8 cellular contexts compared by ENCODE assay signal in the genomic region with DNA sequence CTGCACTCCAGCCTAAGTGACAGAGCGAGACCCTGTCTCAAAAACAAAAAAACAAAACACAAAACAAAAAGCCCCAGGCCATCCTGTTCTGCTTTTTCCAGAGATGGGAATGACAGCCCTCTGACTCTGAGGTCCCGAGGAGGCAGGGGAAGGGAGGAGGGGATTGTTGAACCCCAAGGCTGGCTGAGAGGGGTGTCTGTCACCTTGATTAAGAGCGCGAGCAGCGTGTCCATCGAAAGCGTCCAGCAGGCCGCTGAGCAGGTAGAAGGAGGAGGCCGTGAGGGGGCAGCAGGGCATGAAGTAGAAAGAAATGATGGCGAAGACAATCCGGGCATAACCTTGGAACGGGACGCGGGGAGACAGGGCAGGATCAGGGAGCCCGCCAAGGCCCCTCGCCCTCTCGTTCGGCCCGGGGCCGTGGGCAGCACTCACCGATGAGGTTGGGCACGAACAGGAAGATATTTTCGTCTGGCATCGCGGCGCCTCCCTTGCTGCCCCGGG. TPM values are rescaled to one million over a fixed set of nuclear protein-coding genes. Genes with fewer than 3 reads are reported as not detected.
DNase-seq lines count a peak whose midpoint lies in the region; ATAC-seq and TF ChIP-seq lines count a peak whose summit lies in the region.

No MANE protein-coding gene starts in this region.

- peak overlapping the region; percentile 87 to 98 (median 93) for H3K4me2 ChIP-seq in BLaER1 treated with 17β-estradiol and CSF1 and Interleukin-3, amounts not matched to agents 10 nM and 100 nM
- H3K4me2 ChIP-seq in GM23248 (ENCODE audit: unreplicated experiment): peak overlapping the region; percentile 85
- peak overlapping the region; percentile 95 for H3K4me2 ChIP-seq in neural progenitor cell

- 1 to 2% methylated on average over 26 to 27 of the region's 27 CpGs for WGBS in GM23248 (ENCODE audit: low coverage in 1 of 2, low lambda C conversion rate in 2 of 2, missing lambda C conversion rate in 2 of 2), 2 experiments

- H3K27me3 ChIP-seq in BLaER1 treated with 17β-estradiol and CSF1 and Interleukin-3, amounts not matched to agents 10 nM and 100 nM: no peaks in the 10 kb centered on the region
- H3K27me3 ChIP-seq in GM23248 (replicated peaks; ENCODE audit: insufficient read depth) (no peaks in the 10 kb centered on the region), neural progenitor cell (no peaks in the 10 kb centered on the region)

- peaks cover 13% of the 10 kb centered on the region for H3F3A ChIP-seq in GM23248 (ENCODE audit: insufficient read depth)
- H3F3A ChIP-seq in neural progenitor cell (ENCODE audit: low read depth): peaks cover 13% of the 10 kb centered on the region

- H3K9me3 Mint-ChIP-seq in neural progenitor cell: no peaks in the 10 kb centered on the region

- H3K36me3 ChIP-seq in BLaER1 treated with 17β-estradiol and CSF1 and Interleukin-3, amounts not matched to agents 10 nM and 100 nM: peaks cover 31 to 41% (median 36%) of the 10 kb centered on the region in 11 experiments
- no peaks in the 10 kb centered on the region for H3K36me3 ChIP-seq in GM23248 (ENCODE audit: low read depth)
- no peaks in the 10 kb centered on the region for H3K36me3 ChIP-seq in neural progenitor cell

- peak overlapping the region; percentile 99 for H3K4me3 Mint-ChIP-seq in neural progenitor cell

- peak; percentile 58 for DNase-seq in GM23248
- DNase-seq in SW480 (ENCODE audit: low spot score): peak; percentile 43
- DNase-seq in fibroblast of the aortic adventitia (ENCODE audit: low read depth): peak; percentile 27
- peak; percentile 63 for DNase-seq in neural progenitor cell (ENCODE audit: low spot score)

- H4K20me1 ChIP-seq in BLaER1 treated with 17β-estradiol and CSF1 and Interleukin-3, amounts not matched to agents 10 nM and 100 nM: peaks cover 0 to 35% (median 10%) of the 10 kb centered on the region in 11 experiments; a peak in 7 of 22 replicates
- H4K20me1 ChIP-seq in GM23248 (ENCODE audit: insufficient read depth): no peaks in the 10 kb centered on the region
- H4K20me1 ChIP-seq in neural progenitor cell (ENCODE audit: low read depth): peaks cover 5% of the 10 kb centered on the region

- TF ChIP-seq CTCF in fibroblast of the aortic adventitia (IDR thresholded peaks at IDR 0.05; ENCODE audit: insufficient read depth, low read length) (peak; percentile 33), neural progenitor cell (IDR thresholded peaks at IDR 0.05) (no peak)

- peaks cover 6% of the 10 kb centered on the region for H3K4me1 Mint-ChIP-seq in neural progenitor cell

- peak overlapping the region; percentile 95 for H3K27ac Mint-ChIP-seq in neural progenitor cell

- H3K9ac ChIP-seq in BLaER1 treated with 17β-estradiol and CSF1 and Interleukin-3, amounts not matched to agents 10 nM and 100 nM: peak overlapping the region; percentile 83 to 98 (median 95)
- H3K9ac ChIP-seq in GM23248: peak overlapping the region; percentile 85
- H3K9ac ChIP-seq in neural progenitor cell: peak overlapping the region; percentile 93

- no peaks in the 10 kb centered on the region for H3K9me2 ChIP-seq in GM23248 (ENCODE audit: insufficient read depth)

- peaks cover 5% of the 10 kb centered on the region for H3K27me3 Mint-ChIP-seq in neural progenitor cell (ENCODE audit: insufficient read depth, low read depth)

- H3K9me3 ChIP-seq in BLaER1 treated with 17β-estradiol and CSF1 and Interleukin-3, amounts not matched to agents 10 nM and 100 nM (replicated peaks in 1 of 11): no peaks in the 10 kb centered on the region
- H3K9me3 ChIP-seq in GM23248 (ENCODE audit: low read depth) (no peaks in the 10 kb centered on the region), neural progenitor cell (ENCODE audit: low read depth) (no peaks in the 10 kb centered on the region)

- H3K4me1 ChIP-seq in BLaER1 treated with 17β-estradiol and CSF1 and Interleukin-3, amounts not matched to agents 10 nM and 100 nM: peaks cover 14 to 26% (median 21%) of the 10 kb centered on the region in 10 experiments
- H3K4me1 ChIP-seq in GM23248 (ENCODE audit: insufficient read depth) (peaks cover 13% of the 10 kb centered on the region), neural progenitor cell (no peaks in the 10 kb centered on the region)

- peak overlapping the region; percentile 82 to 97 (median 90) for H3K4me3 ChIP-seq in BLaER1 treated with 17β-estradiol and CSF1 and Interleukin-3, amounts not matched to agents 10 nM and 100 nM
- H3K4me3 ChIP-seq in GM23248: peak overlapping the region; percentile 80
- peak overlapping the region; percentile 92 for H3K4me3 ChIP-seq in fibroblast of the aortic adventitia (ENCODE audit: low read depth, low read length)
- H3K4me3 ChIP-seq in neural progenitor cell: peak overlapping the region; percentile 94

- peak overlapping the region; percentile 91 to 100 (median 98) for H3K27ac ChIP-seq in BLaER1 treated with 17β-estradiol and CSF1 and Interleukin-3, amounts not matched to agents 10 nM and 100 nM
- H3K27ac ChIP-seq in GM23248 (peak overlapping the region; percentile 91), neural progenitor cell (peak overlapping the region; percentile 100)

- H2AFZ ChIP-seq in GM23248: peak overlapping the region; percentile 77
- H2AFZ ChIP-seq in neural progenitor cell (replicated peaks): peak overlapping the region; percentile 98

- peaks cover 7% of the 10 kb centered on the region for H3K36me3 Mint-ChIP-seq in neural progenitor cell

- in situ Hi-C loops in GM23248 (cut with MboI): no loop called here

- ATAC-seq in GM21526 (IDR thresholded peaks at IDR 0.05; ENCODE audit: low FRiP score, unreplicated experiment): no peak
- ATAC-seq in HG03039 (IDR thresholded peaks at IDR 0.05; ENCODE audit: unreplicated experiment): no peak
- ATAC-seq in HG03354 (IDR thresholded peaks at IDR 0.05; ENCODE audit: poor library complexity, severe bottlenecking, unreplicated experiment): no peak

- peaks cover 28% of the 10 kb centered on the region for H3K79me2 ChIP-seq in GM23248 (ENCODE audit: insufficient read depth)
- H3K79me2 ChIP-seq in neural progenitor cell (ENCODE audit: low read depth): peaks cover 23% of the 10 kb centered on the region

RNA-seq across cellular contexts. Expression of a gene that starts 0.6 kb away (rescaled TPM):
- 161 and 181 TPM in 2 replicates for total RNA-seq in GM23248 (2014; rRNA removed; shearing (Covaris generic))
- polyA plus RNA-seq in GM23248 (2016; fragmentation: Nextera tagmentation; extraction: Ambion mirVana): 126 and 128 TPM in 2 replicates
- total RNA-seq in fibroblast of the aortic adventitia (ENCODE audit: low replicate concordance): 66.2 and 79.2 TPM in 2 replicates
- total RNA-seq in neural progenitor cell (ENCODE audit: low replicate concordance): 21.0 and 61.7 TPM in 2 replicates

RNA-seq across cellular contexts. Expression of a gene that starts 36.9 kb away (rescaled TPM):
- total RNA-seq in GM23248 (2014; rRNA removed; shearing (Covaris generic)): 30.7 and 34.7 TPM in 2 replicates
- polyA plus RNA-seq in GM23248 (2016; fragmentation: Nextera tagmentation; extraction: Ambion mirVana): 6.9 and 7.3 TPM in 2 replicates
- total RNA-seq in fibroblast of the aortic adventitia (ENCODE audit: low replicate concordance) (1.4 and 12.3 TPM in 2 replicates), neural progenitor cell (ENCODE audit: low replicate concordance) (11.7 and 31.5 TPM in 2 replicates)

RNA-seq across cellular contexts. Expression of a gene that starts 37.9 kb away (rescaled TPM):
- 6.9 and 18.7 TPM in 2 replicates for total RNA-seq in GM23248 (2014; rRNA removed; shearing (Covaris generic))
- 18.5 and 19.3 TPM in 2 replicates for polyA plus RNA-seq in GM23248 (2016; fragmentation: Nextera tagmentation; extraction: Ambion mirVana)
- total RNA-seq in fibroblast of the aortic adventitia (ENCODE audit: low replicate concordance): 0.98 and 1.5 TPM in 2 replicates
- 0.97 and 4.5 TPM in 2 replicates for total RNA-seq in neural progenitor cell (ENCODE audit: low replicate concordance)

RNA-seq across cellular contexts. Expression of a gene that starts 42.2 kb away (rescaled TPM):
- total RNA-seq in GM23248 (2014; rRNA removed; shearing (Covaris generic)): 272 and 296 TPM in 2 replicates
- polyA plus RNA-seq in GM23248 (2016; fragmentation: Nextera tagmentation; extraction: Ambion mirVana): 230 and 235 TPM in 2 replicates
- total RNA-seq in fibroblast of the aortic adventitia (ENCODE audit: low replicate concordance) (202 and 275 TPM in 2 replicates), neural progenitor cell (ENCODE audit: low replicate concordance) (2.4 and 4.4 TPM in 2 replicates)

RNA-seq across cellular contexts. Expression of a gene that starts 46.5 kb away (rescaled TPM):
- total RNA-seq in GM23248 (2014; rRNA removed; shearing (Covaris generic)): 23.6 and 30.6 TPM in 2 replicates
- 17.5 and 19.3 TPM in 2 replicates for polyA plus RNA-seq in GM23248 (2016; fragmentation: Nextera tagmentation; extraction: Ambion mirVana)
- 23.4 and 61.2 TPM in 2 replicates for total RNA-seq in fibroblast of the aortic adventitia (ENCODE audit: low replicate concordance)
- total RNA-seq in neural progenitor cell (ENCODE audit: low replicate concordance): 47.2 and 88.3 TPM in 2 replicates
